Comparison of ENCODE assay signal across 1 cellular context in genomic region chr15:91857772-91858171, GRCh38.
TF ChIP-seq lines count a peak whose summit lies in the region.

No MANE protein-coding gene starts in this region.

TF ChIP-seq in HepG2, 621 proteins besides CTCF, POLR2A, EP300 and RAD21:
- TF ChIP-seq ZHX2 (IDR thresholded peaks at IDR 0.05; ENCODE audit: low read depth) (no peak), ZHX2 (CRISPR knock-in tag; IDR thresholded peaks at IDR 0.05; ENCODE audit: borderline replicate concordance) (no peak)
